ENCODE assay signal across 8 cellular contexts in the genomic region with DNA sequence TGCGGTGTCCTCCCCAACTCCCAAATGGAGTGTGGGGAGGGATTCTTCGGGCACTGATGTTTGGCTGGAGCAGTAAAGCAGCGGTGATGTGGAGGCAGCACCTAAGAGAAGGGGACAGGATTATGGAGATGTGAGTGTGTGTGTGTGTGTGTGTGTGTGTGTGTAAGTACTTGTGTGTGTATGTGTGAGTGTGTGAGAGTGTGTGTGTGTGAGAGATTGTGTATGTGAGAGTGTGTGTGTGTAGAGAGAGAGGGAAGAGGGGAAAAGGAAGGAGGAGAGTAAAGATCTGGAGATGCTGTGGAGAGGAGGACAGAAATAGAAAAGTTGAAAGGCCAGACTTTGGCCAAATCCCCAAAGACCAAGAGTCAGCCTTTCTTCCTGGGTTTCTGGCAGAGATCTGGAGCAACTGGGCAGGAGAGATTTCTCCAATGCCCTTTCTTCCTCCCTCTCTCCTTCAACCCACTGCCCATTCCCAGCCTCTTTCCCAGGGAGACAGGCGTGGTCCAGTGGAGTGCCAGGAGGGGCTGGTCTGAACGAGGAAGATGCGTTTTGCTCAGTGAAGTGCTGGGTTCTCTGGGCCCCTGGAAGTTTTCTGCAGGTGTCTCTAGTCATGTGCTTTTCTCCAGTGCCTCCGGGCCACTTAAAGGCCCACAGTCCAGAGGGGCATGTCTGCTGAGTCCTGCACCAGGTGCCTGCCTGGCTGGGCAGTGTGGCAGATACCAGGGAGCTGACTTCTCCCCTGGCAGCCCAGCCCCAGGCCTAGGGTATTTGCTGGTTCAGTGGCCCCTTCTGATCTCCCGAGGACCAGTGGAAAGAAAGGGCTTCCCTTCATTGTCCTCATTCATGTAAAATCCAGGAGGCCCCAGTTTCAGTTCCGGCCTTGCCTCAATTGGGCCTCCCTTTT.
DNase-seq lines count a peak whose midpoint lies in the region; ATAC-seq lines count a peak whose summit lies in the region.

No MANE protein-coding gene starts in this region.

- H3K27me3 Mint-ChIP-seq in activated CD8-positive, alpha-beta T cell treated with anti-CD3 and anti-CD28 coated beads, Interleukin-2, amount 10 ng/mL, durations not matched to agents 7 days and 5 days (ENCODE audit: low read depth) = no peaks in the 10 kb centered on the region
- no peaks in the 10 kb centered on the region for H3K27me3 Mint-ChIP-seq in stimulated activated memory B cell treated with anti-CD40 and anti-IgM and Interleukin-4, amounts not matched to agents 10 μg/mL and 1 μg/mL and 100 μg/mL, for 72 hours

- DNase-seq in NOMO-1 (lab: John Stamatoyannopoulos, UW; ENCODE audit: unreplicated experiment in 2 of 2) = peak; percentile 20 to 43
- DNase-seq in NOMO-1 treated with dmso at 0.1 percent for 144 hours (lab: John Stamatoyannopoulos, UW; ENCODE audit: unreplicated experiment) = no peak
- DNase-seq in activated CD8-positive, alpha-beta T cell treated with anti-CD3 and anti-CD28 coated beads, Interleukin-2, amount 10 ng/mL, durations not matched to agents 7 days and 5 days = no peak
- no peak for DNase-seq in right cardiac atrium
- DNase-seq in NCI-H2029 (lab: John Stamatoyannopoulos, UW) = no peak
- no peak for DNase-seq in cerebellum (ENCODE audit: low spot score)
- no peak for DNase-seq in stimulated activated CD4-positive, alpha-beta T cell treated with anti-CD3 and anti-CD28 coated beads, Interleukin-2, amount 100 ng/mL, for 48 hours

- no peak overlapping the region for H3K4me3 Mint-ChIP-seq in activated CD8-positive, alpha-beta T cell treated with anti-CD3 and anti-CD28 coated beads, Interleukin-2, amount 10 ng/mL, durations not matched to agents 7 days and 5 days
- H3K4me3 Mint-ChIP-seq in stimulated activated memory B cell treated with anti-CD40 and anti-IgM and Interleukin-4, amounts not matched to agents 10 μg/mL and 1 μg/mL and 100 μg/mL, for 72 hours = no peak overlapping the region

- peak overlapping the region; percentile 59 for H3K27ac Mint-ChIP-seq in activated CD8-positive, alpha-beta T cell treated with anti-CD3 and anti-CD28 coated beads, Interleukin-2, amount 10 ng/mL, durations not matched to agents 7 days and 5 days
- H3K27ac Mint-ChIP-seq in stimulated activated memory B cell treated with anti-CD40 and anti-IgM and Interleukin-4, amounts not matched to agents 10 μg/mL and 1 μg/mL and 100 μg/mL, for 72 hours = peak overlapping the region; percentile 69

- intact Hi-C loops in right cardiac atrium (cut with DNase I) = no loop called here

- no peaks in the 10 kb centered on the region for H3K9me3 Mint-ChIP-seq in activated CD8-positive, alpha-beta T cell treated with anti-CD3 and anti-CD28 coated beads, Interleukin-2, amount 10 ng/mL, durations not matched to agents 7 days and 5 days (ENCODE audit: insufficient read depth)
- H3K9me3 Mint-ChIP-seq in stimulated activated memory B cell treated with anti-CD40 and anti-IgM and Interleukin-4, amounts not matched to agents 10 μg/mL and 1 μg/mL and 100 μg/mL, for 72 hours = no peaks in the 10 kb centered on the region

- H3K27ac ChIP-seq in right cardiac atrium (ENCODE audit: low read length) = peak overlapping the region; percentile 81

- no peaks in the 10 kb centered on the region for H3K27me3 ChIP-seq in right cardiac atrium (ENCODE audit: control insufficient read depth, insufficient read depth)

- H3K4me3 ChIP-seq in right cardiac atrium (ENCODE audit: low read length) = no peak overlapping the region

- POLR2A ChIA-PET in activated CD8-positive, alpha-beta T cell treated with anti-CD3 and anti-CD28 coated beads, Interleukin-2, amount 10 ng/mL, durations not matched to agents 7 days and 5 days (lab: Charles Lee) = no interaction called here

- 48% methylated on average over 9 of the region's 9 CpGs for WGBS in right cardiac atrium

- peaks cover 77% of the 10 kb centered on the region for H3K4me1 Mint-ChIP-seq in activated CD8-positive, alpha-beta T cell treated with anti-CD3 and anti-CD28 coated beads, Interleukin-2, amount 10 ng/mL, durations not matched to agents 7 days and 5 days (ENCODE audit: low read depth)
- H3K4me1 Mint-ChIP-seq in stimulated activated memory B cell treated with anti-CD40 and anti-IgM and Interleukin-4, amounts not matched to agents 10 μg/mL and 1 μg/mL and 100 μg/mL, for 72 hours = peaks cover 78% of the 10 kb centered on the region

- no peaks in the 10 kb centered on the region for H3K9me3 ChIP-seq in right cardiac atrium (ENCODE audit: control insufficient read depth, low read length)

- peaks cover 49% of the 10 kb centered on the region for H3K4me1 ChIP-seq in right cardiac atrium (ENCODE audit: control insufficient read depth, insufficient read depth, low read length)

- H3K36me3 Mint-ChIP-seq in activated CD8-positive, alpha-beta T cell treated with anti-CD3 and anti-CD28 coated beads, Interleukin-2, amount 10 ng/mL, durations not matched to agents 7 days and 5 days (ENCODE audit: low read depth) = peaks cover 47% of the 10 kb centered on the region
- peaks cover 19% of the 10 kb centered on the region for H3K36me3 Mint-ChIP-seq in stimulated activated memory B cell treated with anti-CD40 and anti-IgM and Interleukin-4, amounts not matched to agents 10 μg/mL and 1 μg/mL and 100 μg/mL, for 72 hours

- CTCF ChIA-PET in activated CD8-positive, alpha-beta T cell treated with anti-CD3 and anti-CD28 coated beads, Interleukin-2, amount 10 ng/mL, durations not matched to agents 7 days and 5 days (lab: Charles Lee) = interaction anchor here (0.9 to 2.2 kb wide), 5 partner anchors 11 to 20 kb away, joined by 3 to 7 read pairs (median 3); no protein-coding TSS in a partner anchor

- no peak for ATAC-seq in activated CD8-positive, alpha-beta T cell treated with anti-CD3 and anti-CD28 coated beads, Interleukin-2, amount 10 ng/mL, durations not matched to agents 7 days and 5 days
- ATAC-seq in right cardiac atrium = no peak
- no peak for ATAC-seq in stimulated activated memory B cell treated with anti-CD40 and anti-IgM and Interleukin-4, amounts not matched to agents 10 μg/mL and 1 μg/mL and 100 μg/mL, for 72 hours

Comparison
In these comparisons a context has a peak if more than half of its experiments do, and no peak if none do; other contexts are left out.
1. DNase-seq: peak in NOMO-1 (2 of 2); none in NOMO-1 treated with dmso at 0.1 percent for 144 hours (single experiment), activated CD8-positive, alpha-beta T cell treated with anti-CD3 and anti-CD28 coated beads, Interleukin-2, amount 10 ng/mL, durations not matched to agents 7 days and 5 days (single experiment), right cardiac atrium (0 of 3), NCI-H2029 (single experiment), cerebellum (single experiment) and stimulated activated CD4-positive, alpha-beta T cell treated with anti-CD3 and anti-CD28 coated beads, Interleukin-2, amount 100 ng/mL, for 48 hours (0 of 2).